In the genomic region with DNA sequence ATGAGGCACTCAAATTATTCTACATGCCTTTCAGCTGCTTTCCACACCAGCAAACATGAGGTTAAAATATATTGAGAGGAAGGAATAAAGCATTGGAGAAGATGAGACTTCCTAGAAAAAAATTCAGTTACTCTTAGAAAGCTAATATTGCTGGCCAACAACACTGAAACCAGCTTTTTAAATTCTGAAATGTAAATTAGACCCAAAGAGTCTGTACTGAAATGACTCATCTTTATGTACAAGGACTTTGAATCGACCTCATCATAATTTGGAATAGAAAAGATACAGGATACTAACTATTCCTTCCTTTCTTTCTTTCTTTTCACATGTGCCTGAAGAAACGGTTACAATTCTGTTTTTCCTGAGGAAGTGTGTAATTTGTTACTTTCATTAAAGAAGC, we compare ENCODE assay signal across 17 cellular contexts. TPM values are rescaled to one million over a fixed set of nuclear protein-coding genes. Genes with fewer than 3 reads are reported as not detected.
DNase-seq lines count a peak whose midpoint lies in the region; ATAC-seq and TF ChIP-seq lines count a peak whose summit lies in the region.
"Had no signal": no experiment of that assay in that cellular context is flagged by ENCODE, and none has a peak within 500 bp of the region (broad histone marks: within the 10 kb centered on the region; RNA-seq: fewer than 3 reads in every experiment).

No MANE protein-coding gene starts in this region.

- H3K36me3 ChIP-seq in OCI-LY3 (replicated peaks; ENCODE audit: low read depth, low read length), result no peaks in the 10 kb centered on the region
- H3K36me3 ChIP-seq: gastroesophageal sphincter had no signal

- no peak overlapping the region for H3K27ac ChIP-seq in OCI-LY3 (ENCODE audit: low read length)
- H3K27ac ChIP-seq: gastroesophageal sphincter, psoas muscle had no signal

- peak; percentile 73 for ATAC-seq in GM18867 (IDR thresholded peaks at IDR 0.05; ENCODE audit: unreplicated experiment)
- peak; percentile 53 for ATAC-seq in GM21390 (IDR thresholded peaks at IDR 0.05; ENCODE audit: unreplicated experiment)
- ATAC-seq in HG02938 (IDR thresholded peaks at IDR 0.05; ENCODE audit: unreplicated experiment), result peak; percentile 73
- ATAC-seq: gastroesophageal sphincter, psoas muscle had no signal

- H3K9ac ChIP-seq in OCI-LY3 (ENCODE audit: low read length), result no peak overlapping the region

- no peaks in the 10 kb centered on the region for H3K79me2 ChIP-seq in OCI-LY3 (ENCODE audit: low read length)

- H3K27me3 ChIP-seq in OCI-LY3 (ENCODE audit: low read depth, low read length), result peaks cover 25% of the 10 kb centered on the region; the same call in 1 of the 2 replicates
- H3K27me3 ChIP-seq: gastroesophageal sphincter had no signal

- no peaks in the 10 kb centered on the region for H4K20me1 ChIP-seq in OCI-LY3 (ENCODE audit: insufficient read depth, low read length)

- H3K4me3 ChIP-seq in OCI-LY3 (ENCODE audit: low read length), result 0 out of 2 replicates have a peak overlapping the region, but pooled peaks have one; percentile 5
- H3K4me3 ChIP-seq: gastroesophageal sphincter, psoas muscle had no signal

- H3K4me1 ChIP-seq in OCI-LY3 (ENCODE audit: low read length), result peaks cover 18% of the 10 kb centered on the region

- H2AFZ ChIP-seq in OCI-LY3 (ENCODE audit: low read depth, low read length), result no peak overlapping the region

- no peaks in the 10 kb centered on the region for H3K9me3 ChIP-seq in OCI-LY3 (ENCODE audit: insufficient read depth, low read length)
- H3K9me3 ChIP-seq: gastroesophageal sphincter, psoas muscle had no signal

- peak overlapping the region; percentile 52 for H3K4me2 ChIP-seq in OCI-LY3 (ENCODE audit: low read length)

- DNase-seq in 8988T (no peak), A172 (ENCODE audit: low spot score) (no peak), erythroblast (lab: John Stamatoyannopoulos, UW) (no peak)
- DNase-seq in stimulated activated CD4-positive, alpha-beta T cell treated with anti-CD3 and anti-CD28 coated beads, Interleukin-4, amount 100 ng/mL, for 4 hours, result no peak
- DNase-seq: activated CD4-positive, alpha-beta T cell treated with anti-CD3 and anti-CD28 coated beads, Interleukin-2, amount 50 U/mL, for 4 hours; activated T-cell treated with anti-CD3 and anti-CD28 coated beads, Interleukin-2, amount 50 U/mL, for 72 hours; cerebellar nuclear complex; Kasumi-1; NCI-H2227 treated with DMSO at 0.1 percent for 48 hours; psoas muscle; stimulated activated CD4-positive, alpha-beta T cell treated with anti-CD3 and anti-CD28 coated beads, Interleukin-12 subunit alpha, Interleukin-12 subunit beta, amount 100 ng/mL, for 4 hours; stimulated activated naive CD8-positive, alpha-beta T cell treated with anti-CD3 and anti-CD28 coated beads, Interleukin-15, amount 100 ng/mL, for 72 hours had no signal

- TF ChIP-seq POLR2A in erythroblast (IDR thresholded peaks at IDR 0.05; ENCODE audit: low read length), result no peak

- no peak for TF ChIP-seq CTCF in OCI-LY3 (IDR thresholded peaks at IDR 0.05; ENCODE audit: low read depth, low read length)

RNA-seq across cellular contexts. Expression of a gene that starts 6.5 kb away (rescaled TPM):
- 93.9 and 129 TPM in 2 replicates for total RNA-seq in A172 (2014; rRNA removed; shearing (Covaris generic))

RNA-seq across cellular contexts. Expression of a gene that starts 31.6 kb away (rescaled TPM):
- 16.7 and 20.0 TPM in 2 replicates for total RNA-seq in A172 (2014; rRNA removed; shearing (Covaris generic))
